8 cellular contexts compared by ENCODE assay signal in the genomic region with DNA sequence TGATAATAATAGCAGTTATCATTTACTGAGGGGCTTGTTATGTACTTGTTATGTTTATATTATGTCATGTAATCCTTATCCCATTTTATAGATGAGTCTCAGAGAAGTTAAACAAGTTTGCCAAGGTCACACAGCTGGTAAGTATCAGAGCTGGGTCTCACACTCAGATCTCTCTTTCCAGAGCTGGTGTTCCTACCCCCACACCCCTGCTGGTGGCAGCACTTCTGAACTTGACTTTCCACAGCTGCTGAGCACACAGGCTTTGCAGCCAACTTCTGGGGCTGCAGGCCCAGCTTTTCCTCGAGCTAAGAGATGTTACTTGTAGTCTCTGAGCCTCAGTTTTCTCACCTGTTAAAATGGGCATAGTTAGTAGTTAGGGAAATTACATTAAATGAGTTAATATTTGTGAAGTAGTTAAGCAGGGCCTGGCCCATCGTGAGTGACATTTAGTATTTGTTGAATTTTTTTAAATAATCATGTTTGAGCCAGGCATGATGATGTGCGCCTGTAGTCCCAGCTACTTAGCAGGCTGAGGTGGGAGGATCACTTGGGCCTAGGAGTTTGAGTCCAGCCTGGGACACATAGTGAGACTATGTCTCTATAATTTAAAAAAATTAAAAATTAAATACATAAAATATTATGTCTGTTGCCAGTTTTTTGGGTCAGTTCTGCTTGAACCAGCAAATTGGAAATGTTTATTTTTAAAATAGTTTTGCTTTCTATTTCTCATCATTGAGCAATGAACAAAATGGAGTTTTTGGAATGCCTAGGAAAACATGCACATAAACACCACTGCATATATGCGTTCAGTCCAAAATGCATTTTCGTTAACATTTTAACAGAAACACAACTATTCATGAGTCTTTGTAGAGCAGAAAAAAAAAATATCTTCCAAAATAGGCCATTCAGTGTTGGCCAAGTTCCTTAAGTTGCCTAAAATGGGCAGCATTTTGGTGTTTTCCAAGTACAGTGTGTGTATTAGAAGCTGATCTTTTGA.
DNase-seq lines count a peak whose midpoint lies in the region; ATAC-seq and TF ChIP-seq lines count a peak whose summit lies in the region.

No MANE protein-coding gene starts in this region.

- H3K4ac ChIP-seq in neuronal stem cell (ENCODE audit: low read length): no peak overlapping the region

- H2AFZ ChIP-seq in hepatocyte (no peak overlapping the region), neuronal stem cell (ENCODE audit: low read length) (no peak overlapping the region)

- no peaks in the 10 kb centered on the region for H3K27me3 Mint-ChIP-seq in activated naive CD4-positive, alpha-beta T cell treated with anti-CD3 and anti-CD28 coated beads for 36 hours (ENCODE audit: low read depth)

- H3K14ac ChIP-seq in neuronal stem cell (ENCODE audit: low read length): no peak overlapping the region

- no peak overlapping the region for H3K18ac ChIP-seq in neuronal stem cell (ENCODE audit: low read length)

- H3K4me3 ChIP-seq in WI38 (ENCODE audit: low read depth, low read length) (no peak overlapping the region), hepatocyte (no peak overlapping the region), uterus (no peak overlapping the region), neuronal stem cell (ENCODE audit: low read length in 2 of 2) (no peak overlapping the region)

- no peak overlapping the region for H2BK12ac ChIP-seq in neuronal stem cell (ENCODE audit: low read length)

- H3K9me2 ChIP-seq in hepatocyte (replicated peaks; ENCODE audit: insufficient read depth): no peaks in the 10 kb centered on the region

- CTCF ChIA-PET in activated naive CD4-positive, alpha-beta T cell treated with anti-CD3 and anti-CD28 coated beads for 36 hours (lab: Charles Lee): interaction anchor here (1.0 to 1.4 kb wide), 3 partner anchors 16 to 170 kb away, joined by 3 to 5 read pairs (median 4); no protein-coding TSS in a partner anchor

- no peak overlapping the region for H2BK5ac ChIP-seq in neuronal stem cell (ENCODE audit: low read length)

- H2BK120ac ChIP-seq in neuronal stem cell (ENCODE audit: low read depth, low read length): no peak overlapping the region

- no peak overlapping the region for H3K27ac Mint-ChIP-seq in activated naive CD4-positive, alpha-beta T cell treated with anti-CD3 and anti-CD28 coated beads for 36 hours
- no peak overlapping the region for H3K27ac Mint-ChIP-seq in activated naive CD4-positive, alpha-beta T cell treated with anti-CD3 and anti-CD28 coated beads, Interleukin-2, amount 50 U/mL, for 72 hours

- DNase-seq in activated naive CD4-positive, alpha-beta T cell treated with anti-CD3 and anti-CD28 coated beads for 36 hours: peak; percentile 12
- no peak for DNase-seq in activated naive CD4-positive, alpha-beta T cell treated with anti-CD3 and anti-CD28 coated beads, Interleukin-2, amount 50 U/mL, for 72 hours (ENCODE audit: low spot score in 2 of 2)
- peak; percentile 70 for DNase-seq in hepatocyte (ENCODE audit: low spot score)
- DNase-seq in uterus: peak in 1 of 2 donors; percentile 56
- DNase-seq in neuronal stem cell (ENCODE audit: low spot score): no peak

- TF ChIP-seq POLR2A in uterus (IDR thresholded peaks at IDR 0.05): no peak

- H3K4me2 ChIP-seq in hepatocyte (no peak overlapping the region), neuronal stem cell (ENCODE audit: insufficient read depth, low read length, poor library complexity, severe bottlenecking) (no peak overlapping the region)

- TF ChIP-seq CTCF in WI38 (IDR thresholded peaks at IDR 0.05; ENCODE audit: low read depth, low read length): peak; percentile 66
- TF ChIP-seq CTCF in hepatocyte (IDR thresholded peaks at IDR 0.05; ENCODE audit: poor library complexity): peak; percentile 47
- peak; percentile 20 to 44 (median 36) for TF ChIP-seq CTCF in uterus (IDR thresholded peaks at IDR 0.05)

- intact Hi-C loops in activated naive CD4-positive, alpha-beta T cell treated with anti-CD3 and anti-CD28 coated beads for 36 hours (cut with micrococcal nuclease): no loop called here
- intact Hi-C loops in uterus (cut with DNase I; ENCODE audit: low total_unique reads): no loop called here

- H3K9me3 ChIP-seq in hepatocyte (ENCODE audit: low read depth) (no peaks in the 10 kb centered on the region), uterus (no peaks in the 10 kb centered on the region), neuronal stem cell (replicated peaks in 1 of 2; ENCODE audit: control insufficient read depth in 2 of 2, insufficient read depth in 1 of 2, low read depth in 1 of 2, low read length in 2 of 2) (peaks cover 0 to 2% of the 10 kb centered on the region in 2 donors)

- H3K27me3 ChIP-seq in hepatocyte (no peaks in the 10 kb centered on the region), uterus (no peaks in the 10 kb centered on the region), neuronal stem cell (ENCODE audit: control insufficient read depth in 3 of 3, insufficient read depth in 3 of 3, low read depth in 1 of 3, low read length in 3 of 3) (no peaks in the 10 kb centered on the region)

- no peaks in the 10 kb centered on the region for H3K4me1 Mint-ChIP-seq in activated naive CD4-positive, alpha-beta T cell treated with anti-CD3 and anti-CD28 coated beads for 36 hours (ENCODE audit: low read depth)

- no peak overlapping the region for H4K91ac ChIP-seq in neuronal stem cell (ENCODE audit: low read depth, low read length, poor library complexity)

- H3K79me1 ChIP-seq in neuronal stem cell (ENCODE audit: low read depth, low read length): no peaks in the 10 kb centered on the region

- H3K4me1 ChIP-seq in hepatocyte (ENCODE audit: insufficient read depth): no peaks in the 10 kb centered on the region
- H3K4me1 ChIP-seq in uterus: no peaks in the 10 kb centered on the region
- H3K4me1 ChIP-seq in neuronal stem cell (ENCODE audit: control insufficient read depth in 2 of 2, insufficient read depth in 1 of 2, low read depth in 1 of 2, low read length in 2 of 2): peaks cover 0 to 3% of the 10 kb centered on the region in 2 donors

- no peak for ATAC-seq in activated naive CD4-positive, alpha-beta T cell treated with anti-CD3 and anti-CD28 coated beads, Interleukin-2, amount 50 U/mL, for 72 hours
- ATAC-seq in GM21367 (IDR thresholded peaks at IDR 0.05; ENCODE audit: unreplicated experiment): no peak
- ATAC-seq in GM19324 (IDR thresholded peaks at IDR 0.05; ENCODE audit: low FRiP score, unreplicated experiment): no peak

- H3K36me3 Mint-ChIP-seq in activated naive CD4-positive, alpha-beta T cell treated with anti-CD3 and anti-CD28 coated beads for 36 hours (ENCODE audit: low read depth): no peaks in the 10 kb centered on the region
- H3K36me3 Mint-ChIP-seq in activated naive CD4-positive, alpha-beta T cell treated with anti-CD3 and anti-CD28 coated beads, Interleukin-2, amount 50 U/mL, for 72 hours: no peaks in the 10 kb centered on the region

- no peak overlapping the region for H2AK5ac ChIP-seq in neuronal stem cell (ENCODE audit: low read depth, low read length)

- no peak overlapping the region for H2BK15ac ChIP-seq in neuronal stem cell (ENCODE audit: low read length)

- H3K9ac ChIP-seq in neuronal stem cell (ENCODE audit: low read depth, low read length, poor library complexity): no peak overlapping the region

- no peaks in the 10 kb centered on the region for H3K9me3 Mint-ChIP-seq in activated naive CD4-positive, alpha-beta T cell treated with anti-CD3 and anti-CD28 coated beads for 36 hours
- H3K9me3 Mint-ChIP-seq in activated naive CD4-positive, alpha-beta T cell treated with anti-CD3 and anti-CD28 coated beads, Interleukin-2, amount 50 U/mL, for 72 hours: no peaks in the 10 kb centered on the region

- H3K27ac ChIP-seq in hepatocyte (no peak overlapping the region), uterus (peak overlapping the region; percentile 19 to 24), neuronal stem cell (replicated peaks; ENCODE audit: low read length) (no peak overlapping the region)

- no peak overlapping the region for H3K4me3 Mint-ChIP-seq in activated naive CD4-positive, alpha-beta T cell treated with anti-CD3 and anti-CD28 coated beads for 36 hours

- no peak overlapping the region for H3K23ac ChIP-seq in neuronal stem cell (ENCODE audit: low read depth, low read length, poor library complexity)

- no peak overlapping the region for H4K8ac ChIP-seq in neuronal stem cell (ENCODE audit: low read depth, low read length)

- no peaks in the 10 kb centered on the region for H4K20me1 ChIP-seq in hepatocyte (ENCODE audit: insufficient read depth, poor library complexity, severe bottlenecking)

- 80% methylated on average over 5 of the region's 5 CpGs for WGBS in hepatocyte (ENCODE audit: low lambda C conversion rate, missing lambda C conversion rate)
- WGBS in neuronal stem cell (ENCODE audit: extremely low coverage in 2 of 2, insufficient read length in 2 of 2, insufficient replicate concordance in 1 of 2), 2 donors: no CpG with 5 or more reads among the region's 5 CpGs

- H3K79me2 ChIP-seq in hepatocyte: no peaks in the 10 kb centered on the region

- H3K36me3 ChIP-seq in hepatocyte (replicated peaks; ENCODE audit: insufficient read depth, low read depth) (no peaks in the 10 kb centered on the region), uterus (no peaks in the 10 kb centered on the region), neuronal stem cell (replicated peaks in 1 of 2; ENCODE audit: control insufficient read depth in 2 of 2, insufficient read depth in 2 of 2, low read length in 2 of 2) (no peaks in the 10 kb centered on the region)

Comparison
In these comparisons a context has a peak if more than half of its experiments do, and no peak if none do; other contexts are left out.
1. DNase-seq: peak in activated naive CD4-positive, alpha-beta T cell treated with anti-CD3 and anti-CD28 coated beads for 36 hours (single experiment) and hepatocyte (single experiment); none in activated naive CD4-positive, alpha-beta T cell treated with anti-CD3 and anti-CD28 coated beads, Interleukin-2, amount 50 U/mL, for 72 hours (0 of 2) and neuronal stem cell (single experiment).
2. H3K27ac ChIP-seq: peak in uterus (2 of 2); none in hepatocyte (single experiment) and neuronal stem cell (single experiment).
3. Peak in every context shown above with its lines, with median percentiles within 50 percentile points of each other: CTCF ChIP-seq.